In the genomic region with DNA sequence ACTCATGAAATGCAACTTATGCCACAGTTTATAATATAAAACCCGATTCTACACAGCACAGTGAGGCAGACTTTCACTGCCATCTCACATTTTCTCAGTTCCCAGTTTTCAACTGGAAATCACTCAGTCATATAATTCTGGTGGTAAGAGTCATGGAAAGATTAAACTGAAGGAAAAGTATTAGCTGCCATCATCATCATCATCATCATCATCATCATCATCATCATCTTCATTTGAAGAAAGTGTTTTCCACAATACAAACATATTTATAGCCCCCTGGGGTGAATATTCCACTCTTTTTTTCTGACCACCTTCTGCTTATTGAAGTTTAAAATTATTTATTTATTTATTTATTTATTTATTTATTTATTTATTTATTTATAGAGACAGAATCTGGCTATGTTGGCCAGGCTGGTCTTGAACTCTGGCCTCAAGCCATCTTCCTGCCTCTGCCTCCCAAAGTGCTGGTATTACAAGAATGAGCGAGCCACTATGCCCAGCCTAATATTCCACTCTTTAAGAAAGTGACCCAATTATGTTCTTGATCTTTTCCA, we compare ENCODE assay signal across 26 cellular contexts.
"Had no signal": no experiment of that assay in that cellular context is flagged by ENCODE, and none has a peak within 500 bp of the region (broad histone marks: within the 10 kb centered on the region; RNA-seq: fewer than 3 reads in every experiment).

No MANE protein-coding gene starts in this region.

- H3K4me3 ChIP-seq: neural progenitor cell, ovary, psoas muscle, skin epidermis, stomach, thoracic aorta, thyroid gland, tibial nerve, upper lobe of left lung, vagina had no signal

- DNase-seq: naive thymus-derived CD4-positive, alpha-beta T cell; natural killer cell; occipital lobe; ovary; posterior cingulate gyrus; psoas muscle; right cardiac atrium; stimulated activated CD4-positive, alpha-beta T cell treated with anti-CD3 and anti-CD28 coated beads, Interleukin-15, amount 100 ng/mL, for 24 hours; stimulated activated CD4-positive, alpha-beta T cell treated with anti-CD3 and anti-CD28 coated beads, Interleukin-2, amount 100 ng/mL, for 24 hours; stimulated activated CD4-positive, alpha-beta T cell treated with anti-CD3 and anti-CD28 coated beads, Interleukin-2, amount 100 ng/mL, for 48 hours; stimulated activated CD4-positive, alpha-beta T cell treated with anti-CD3 and anti-CD28 coated beads, Interleukin-4, amount 100 ng/mL, for 24 hours; stimulated activated naive B cell treated with anti-CD40 and anti-IgM and Interleukin-4, amounts not matched to agents 10 μg/mL and 1 μg/mL and 100 μg/mL, for 72 hours; stimulated activated naive CD4-positive, alpha-beta T cell treated with Interleukin-2 at 50 U/mL for 16 hours; stomach; thyroid gland; trophoblast cell; upper lobe of left lung had no signal

- H3K4me1 ChIP-seq: neural progenitor cell, parathyroid adenoma, psoas muscle, stomach, thyroid gland, tibial nerve, upper lobe of left lung, vagina had no signal

- H3K79me2 ChIP-seq: parathyroid adenoma had no signal

- H3K36me3 ChIP-seq: neural progenitor cell, ovary, stomach, thoracic aorta, thyroid gland, tibial nerve, upper lobe of left lung, vagina had no signal

- H2AFZ ChIP-seq: neural progenitor cell, parathyroid adenoma had no signal

- ATAC-seq: naive thymus-derived CD4-positive, alpha-beta T cell; natural killer cell; psoas muscle; right cardiac atrium; sciatic nerve; stimulated activated effector memory CD8-positive, alpha-beta T cell treated with anti-CD3 and anti-CD28 coated beads, Interleukin-12 subunit alpha, Interleukin-12 subunit beta, amount 100 ng/mL, for 72 hours; stimulated activated naive B cell treated with anti-CD40 and anti-IgM and Interleukin-4, amounts not matched to agents 10 μg/mL and 1 μg/mL and 100 μg/mL, for 72 hours had no signal

- H3K27me3 ChIP-seq: neural progenitor cell, stomach, thyroid gland, tibial nerve, upper lobe of left lung, vagina had no signal

- H3K27ac ChIP-seq: neural progenitor cell, ovary, parathyroid adenoma, psoas muscle, skin epidermis, stomach, thoracic aorta, thyroid gland, tibial nerve, upper lobe of left lung, vagina had no signal

- H3K9ac ChIP-seq: neural progenitor cell, parathyroid adenoma had no signal

- FAIRE-seq: urothelium cell line had no signal

- H3K4me2 ChIP-seq: neural progenitor cell had no signal

- H3K9me3 ChIP-seq: ovary, psoas muscle, stomach, thoracic aorta, thyroid gland, tibial nerve, upper lobe of left lung, vagina had no signal
